ENCODE assay signal across 11 cellular contexts in genomic region chr6:71290611-71291010, GRCh38. TPM values are rescaled to one million over a fixed set of nuclear protein-coding genes. Genes with fewer than 3 reads are reported as not detected.
DNase-seq lines count a peak whose midpoint lies in the region; ATAC-seq and FAIRE-seq lines count a peak whose summit lies in the region.
"Had no signal": no experiment of that assay in that cellular context is flagged by ENCODE, and none has a peak within 500 bp of the region (broad histone marks: within the 10 kb centered on the region; RNA-seq: fewer than 3 reads in every experiment).

No MANE protein-coding gene starts in this region.

- DNase-seq in activated CD4-positive, alpha-beta T cell treated with anti-CD3 and anti-CD28 coated beads for 36 hours: no peak
- no peak for DNase-seq in activated CD4-positive, alpha-beta T cell treated with anti-CD3 and anti-CD28 coated beads for 1 hour
- DNase-seq in RCC 7860 (ENCODE audit: low spot score) (peak; percentile 60), glomerular visceral epithelial cell (ENCODE audit: extremely low spot score) (peak; percentile 52), hippocampal formation (lab: John Stamatoyannopoulos, UW) (no peak), ureter (ENCODE audit: low spot score) (no peak)
- no peak for DNase-seq in activated naive CD4-positive, alpha-beta T cell treated with Interleukin-2 at 50 U/mL for 16 hours
- DNase-seq: activated naive CD8-positive, alpha-beta T cell treated with anti-CD3 and anti-CD28 coated beads, Interleukin-2, amount 50 U/mL, for 24 hours; foreskin keratinocyte; NCI-H2107 had no signal

- CTCF ChIA-PET in activated CD4-positive, alpha-beta T cell treated with anti-CD3 and anti-CD28 coated beads for 36 hours (lab: Charles Lee): interaction anchor here (1.0 kb wide), 1 partner anchor 13 kb away, joined by 4 read pairs; no protein-coding TSS in a partner anchor

- H3K27ac ChIP-seq in skin epidermis: no peak overlapping the region
- H3K27ac ChIP-seq: foreskin keratinocyte had no signal

- peak overlapping the region in 4 of 7 experiments; percentile 56 to 79 (median 66) for H3K4me3 ChIP-seq in skin epidermis

- POLR2A ChIA-PET in activated CD4-positive, alpha-beta T cell treated with anti-CD3 and anti-CD28 coated beads for 36 hours (lab: Charles Lee): no interaction called here

- peak overlapping the region; percentile 3 for H3K4me3 Mint-ChIP-seq in activated CD4-positive, alpha-beta T cell treated with anti-CD3 and anti-CD28 coated beads for 36 hours

- H3K27me3 Mint-ChIP-seq in activated CD4-positive, alpha-beta T cell treated with anti-CD3 and anti-CD28 coated beads for 36 hours: no peaks in the 10 kb centered on the region
- H3K27me3 Mint-ChIP-seq: activated naive CD8-positive, alpha-beta T cell treated with anti-CD3 and anti-CD28 coated beads, Interleukin-2, amount 50 U/mL, for 24 hours had no signal

- peaks cover 28% of the 10 kb centered on the region for H3K4me1 Mint-ChIP-seq in activated CD4-positive, alpha-beta T cell treated with anti-CD3 and anti-CD28 coated beads for 36 hours

- peak; percentile 87 for FAIRE-seq in RCC 7860 (lab: Jason Lieb, UNC)

- intact Hi-C loops in activated CD4-positive, alpha-beta T cell treated with anti-CD3 and anti-CD28 coated beads for 36 hours (cut with DNase I, micrococcal nuclease): no loop called here

- no peak overlapping the region for H3K27ac Mint-ChIP-seq in activated CD4-positive, alpha-beta T cell treated with anti-CD3 and anti-CD28 coated beads for 36 hours
- H3K27ac Mint-ChIP-seq: activated naive CD8-positive, alpha-beta T cell treated with anti-CD3 and anti-CD28 coated beads, Interleukin-2, amount 50 U/mL, for 24 hours had no signal

- no peaks in the 10 kb centered on the region for H3K9me3 Mint-ChIP-seq in activated CD4-positive, alpha-beta T cell treated with anti-CD3 and anti-CD28 coated beads for 36 hours (ENCODE audit: low read depth)
- H3K9me3 Mint-ChIP-seq: activated naive CD8-positive, alpha-beta T cell treated with anti-CD3 and anti-CD28 coated beads, Interleukin-2, amount 50 U/mL, for 24 hours had no signal

- ATAC-seq in activated CD4-positive, alpha-beta T cell treated with anti-CD3 and anti-CD28 coated beads for 36 hours: no peak
- ATAC-seq: activated naive CD8-positive, alpha-beta T cell treated with anti-CD3 and anti-CD28 coated beads, Interleukin-2, amount 50 U/mL, for 24 hours; foreskin keratinocyte had no signal

- peaks cover 5% of the 10 kb centered on the region for H3K36me3 Mint-ChIP-seq in activated CD4-positive, alpha-beta T cell treated with anti-CD3 and anti-CD28 coated beads for 36 hours (ENCODE audit: low read depth)

RNA-seq across cellular contexts. Expression of gene OGFRL1, which starts 2.0 kb away (rescaled TPM):
- total RNA-seq in activated CD4-positive, alpha-beta T cell treated with anti-CD3 and anti-CD28 coated beads for 36 hours: 1 to 10 TPM; 4.0 to 4.3 TPM
- total RNA-seq in ureter: 9.4 TPM

Comparison
In these comparisons a context has a peak if more than half of its experiments do, and no peak if none do; other contexts are left out.
1. DNase-seq: peak in RCC 7860 (single experiment) and glomerular visceral epithelial cell (single experiment); none in activated CD4-positive, alpha-beta T cell treated with anti-CD3 and anti-CD28 coated beads for 36 hours (single experiment), activated CD4-positive, alpha-beta T cell treated with anti-CD3 and anti-CD28 coated beads for 1 hour (single experiment), hippocampal formation (0 of 2), activated naive CD4-positive, alpha-beta T cell treated with Interleukin-2 at 50 U/mL for 16 hours (single experiment) and ureter (single experiment).